10 cellular contexts compared by ENCODE assay signal in the genomic region with DNA sequence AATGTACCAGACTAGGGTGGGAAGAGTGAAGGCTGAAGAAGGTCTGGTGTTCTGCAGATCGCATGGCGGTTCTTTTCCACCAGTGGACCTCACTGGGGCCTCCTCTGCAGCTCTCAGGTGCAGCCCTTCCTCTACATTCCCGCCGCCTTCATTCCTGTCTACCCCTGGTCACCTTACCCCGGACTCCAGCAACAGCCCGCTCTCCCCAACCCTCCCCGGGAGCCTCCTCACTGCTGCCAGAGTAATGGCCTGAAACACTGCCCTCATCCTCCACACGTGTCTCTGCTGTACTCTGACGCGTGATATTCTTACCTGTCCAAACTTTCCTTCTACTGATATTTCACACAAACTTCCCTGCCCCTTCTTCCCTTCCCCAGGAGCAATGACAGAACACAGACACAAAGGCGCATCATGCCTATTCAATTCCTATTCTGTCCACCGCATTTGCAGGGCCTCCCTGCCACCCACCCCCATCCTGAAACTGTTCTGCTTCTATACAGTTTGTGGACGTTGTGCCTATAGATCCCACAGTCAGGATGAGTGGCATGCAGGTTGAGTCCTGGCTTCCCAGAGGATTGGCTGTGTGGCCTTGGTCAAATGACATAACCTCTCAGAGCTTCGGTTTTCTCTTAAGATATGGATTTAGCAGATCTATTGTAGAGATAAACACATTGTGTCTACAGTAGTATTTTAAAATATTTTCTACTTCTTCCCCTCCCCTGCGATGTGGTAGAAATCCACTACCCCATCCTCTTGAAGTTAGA. TPM values are rescaled to one million over a fixed set of nuclear protein-coding genes. Genes with fewer than 3 reads are reported as not detected.
DNase-seq lines count a peak whose midpoint lies in the region; ATAC-seq and TF ChIP-seq lines count a peak whose summit lies in the region.
"Had no signal": no experiment of that assay in that cellular context is flagged by ENCODE, and none has a peak within 500 bp of the region (broad histone marks: within the 10 kb centered on the region; RNA-seq: fewer than 3 reads in every experiment).

No MANE protein-coding gene starts in this region.

- peak overlapping the region; percentile 91 for H3K27ac ChIP-seq in right cardiac atrium (ENCODE audit: low read length)
- H3K27ac ChIP-seq: HL-60 had no signal

- no peaks in the 10 kb centered on the region for H3K9me3 ChIP-seq in right cardiac atrium (ENCODE audit: control insufficient read depth, low read length)

- H3K4me3 ChIP-seq in WI38 (ENCODE audit: low read depth, low read length) (peak overlapping the region; percentile 78), right cardiac atrium (ENCODE audit: low read length) (peak overlapping the region; percentile 87), retinal pigment epithelial cell (ENCODE audit: low read length) (peak overlapping the region; percentile 81)

- intact Hi-C loops in right cardiac atrium (cut with DNase I) = no loop called here

- ATAC-seq in right cardiac atrium (no peak), esophagus mucosa (no peak), GM21367 (IDR thresholded peaks at IDR 0.05; ENCODE audit: unreplicated experiment) (no peak), GM18498 (IDR thresholded peaks at IDR 0.05; ENCODE audit: unreplicated experiment) (no peak)

- H3K27me3 ChIP-seq in right cardiac atrium (ENCODE audit: control insufficient read depth, insufficient read depth) = no peaks in the 10 kb centered on the region

- H3K4me1 ChIP-seq in right cardiac atrium (ENCODE audit: control insufficient read depth, insufficient read depth, low read length) = peaks cover 11% of the 10 kb centered on the region

- in situ Hi-C loops in G401 (cut with HindIII; ENCODE audit: low sequenced_read_pairs) = no loop called here

- no peak for TF ChIP-seq CTCF in WI38 (IDR thresholded peaks at IDR 0.05; ENCODE audit: low read depth, low read length)
- TF ChIP-seq CTCF in retinal pigment epithelial cell (conservative IDR thresholded peaks at IDR 0.05; ENCODE audit: low read depth, low read length) = no peak

- DNase-seq in G401 (ENCODE audit: low spot score) (peak; percentile 54), right cardiac atrium (peak in 1 of 3 donors; percentile 63), retinal pigment epithelial cell (ENCODE audit: low read depth) (no peak), GM03348 (ENCODE audit: low spot score) (no peak)
- DNase-seq: left cardiac atrium had no signal

- 39% methylated on average over 15 of the region's 15 CpGs for WGBS in right cardiac atrium

RNA-seq across cellular contexts. Expression of a gene that starts 1.7 kb away (rescaled TPM):
- 8.0 and 20.4 TPM in 2 replicates for total RNA-seq in G401 (2014; rRNA removed; shearing (Covaris generic))
- total RNA-seq in right cardiac atrium (10 to 100 TPM; 20.1 to 30.2 (median 23.7) TPM), esophagus mucosa (1.7 TPM)
- polyA plus RNA-seq in right cardiac atrium = 10.0 TPM
